Comparison of ENCODE assay signal across 8 cellular contexts in the genomic region with DNA sequence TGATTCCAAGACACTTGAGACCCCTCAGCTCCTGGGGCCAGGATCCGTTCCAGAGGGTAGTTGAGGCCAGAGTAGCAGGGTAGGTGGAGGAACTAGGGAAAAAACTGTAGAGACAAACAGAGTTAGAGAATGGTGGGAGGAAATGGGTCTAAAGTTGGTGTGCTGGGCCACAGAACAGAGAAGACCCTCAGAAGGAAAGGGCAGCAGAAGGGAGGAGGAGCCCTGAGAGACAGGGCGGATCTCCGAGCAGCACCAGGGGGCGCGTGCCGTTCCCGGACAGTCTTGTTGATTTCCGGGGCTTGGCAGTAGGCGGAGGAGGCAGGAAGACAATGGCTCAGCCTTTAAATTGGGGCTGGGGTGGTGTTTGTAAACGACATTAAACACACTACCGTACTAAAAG. TPM values are rescaled to one million over a fixed set of nuclear protein-coding genes. Genes with fewer than 3 reads are reported as not detected.
DNase-seq lines count a peak whose midpoint lies in the region; ATAC-seq and TF ChIP-seq lines count a peak whose summit lies in the region.

No MANE protein-coding gene starts in this region.

- H3K9me3 ChIP-seq in heart left ventricle = no peaks in the 10 kb centered on the region

- no peaks in the 10 kb centered on the region for H3K36me3 Mint-ChIP-seq in WTC11

- no peaks in the 10 kb centered on the region for H3K9me3 Mint-ChIP-seq in WTC11

- peak overlapping the region in 4 of 12 donors; percentile 4 to 27 (median 16) for H3K4me3 ChIP-seq in heart left ventricle

- intact Hi-C loops in heart left ventricle (cut with DNase I) = loop anchor here in 9 of 10 donors (5.0 to 10.0 kb wide), 10 partner anchors 105 to 195 kb away; a partner anchor contains a TSS

- POLR2A ChIA-PET in WTC11 (lab: Charles Lee) = interaction anchor here (0.9 kb wide), 1 partner anchor 101 kb away, joined by 3 read pairs; no protein-coding TSS in a partner anchor

- H3K4me1 Mint-ChIP-seq in WTC11 = peaks cover 32% of the 10 kb centered on the region

- DNase-seq in DMS 273 (lab: John Stamatoyannopoulos, UW; ENCODE audit: unreplicated experiment) (peak; percentile 63), DMS 273 treated with DMSO at 0.1 percent for 48 hours (lab: John Stamatoyannopoulos, UW) (no peak), WTC11 (ENCODE audit: low spot score) (peak; percentile 78), heart left ventricle (peak; percentile 40 to 77 (median 53)), kidney tubule cell (ENCODE audit: low spot score) (no peak)
- peak; percentile 7 to 18 for DNase-seq in stimulated activated CD4-positive, alpha-beta T cell treated with anti-CD3 and anti-CD28 coated beads, Interleukin-1b, Interleukin-23, amount 100 ng/mL, for 4 hours (ENCODE audit: low read depth in 2 of 2)

- H3K27ac Mint-ChIP-seq in WTC11 = peak overlapping the region; percentile 79

- TF ChIP-seq POLR2A in heart left ventricle (IDR thresholded peaks at IDR 0.05) = no peak

- no peak overlapping the region for H3K27ac ChIP-seq in heart left ventricle

- CTCF ChIA-PET in WTC11 (lab: Charles Lee) = interaction anchor here (0.6 to 6.1 kb wide), 8 partner anchors 9 to 195 kb away, joined by 3 to 41 read pairs (median 8); no protein-coding TSS in a partner anchor

- H3K4me3 Mint-ChIP-seq in WTC11 = peak overlapping the region; percentile 78

- ATAC-seq in WTC11 = peak; percentile 53
- ATAC-seq in heart left ventricle = peak in 3 of 4 donors; percentile 37 to 66 (median 42)
- ATAC-seq in HG02852 (IDR thresholded peaks at IDR 0.05; ENCODE audit: unreplicated experiment) = no peak
- no peak for ATAC-seq in HG03442 (IDR thresholded peaks at IDR 0.05; ENCODE audit: unreplicated experiment)

- no peak for TF ChIP-seq CTCF in WTC11 (IDR thresholded peaks at IDR 0.05)
- TF ChIP-seq CTCF in heart left ventricle (IDR thresholded peaks at IDR 0.05) = peak; percentile 27 to 64 (median 48)

- no peaks in the 10 kb centered on the region for H3K36me3 ChIP-seq in heart left ventricle

- H3K27me3 ChIP-seq in heart left ventricle = peaks cover 0 to 54% (median 6%) of the 10 kb centered on the region in 9 donors

- H3K4me1 ChIP-seq in heart left ventricle = peaks cover 0 to 26% (median 10%) of the 10 kb centered on the region in 12 donors

- H3K27me3 Mint-ChIP-seq in WTC11 (ENCODE audit: low read depth) = no peaks in the 10 kb centered on the region

- WGBS in heart left ventricle, 4 donors = 10 to 15% (median 13%) methylated on average over 11 of the region's 11 CpGs

TF ChIP-seq in WTC11, 78 proteins besides CTCF, POLR2A, EP300 and RAD21:
- TF ChIP-seq, protein P1, sequence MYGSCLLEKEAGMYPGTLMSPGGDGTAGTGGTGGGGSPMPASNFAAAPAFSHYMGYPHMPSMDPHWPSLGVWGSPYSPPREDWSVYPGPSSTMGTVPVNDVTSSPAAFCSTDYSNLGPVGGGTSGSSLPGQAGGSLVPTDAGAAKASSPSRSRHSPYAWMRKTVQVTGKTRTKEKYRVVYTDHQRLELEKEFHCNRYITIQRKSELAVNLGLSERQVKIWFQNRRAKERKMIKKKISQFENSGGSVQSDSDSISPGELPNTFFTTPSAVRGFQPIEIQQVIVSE (CRISPR knock-in tag; IDR thresholded peaks at IDR 0.05; ENCODE audit: borderline replicate concordance) = no peak
- TF ChIP-seq ZNF423 (CRISPR knock-in tag; IDR thresholded peaks at IDR 0.05) (peak; percentile 54; the same call in 1 of the 2 replicates), KAT7 (CRISPR knock-in tag; IDR thresholded peaks at IDR 0.05; ENCODE audit: borderline replicate concordance) (no peak)
- TF ChIP-seq, protein P2, sequence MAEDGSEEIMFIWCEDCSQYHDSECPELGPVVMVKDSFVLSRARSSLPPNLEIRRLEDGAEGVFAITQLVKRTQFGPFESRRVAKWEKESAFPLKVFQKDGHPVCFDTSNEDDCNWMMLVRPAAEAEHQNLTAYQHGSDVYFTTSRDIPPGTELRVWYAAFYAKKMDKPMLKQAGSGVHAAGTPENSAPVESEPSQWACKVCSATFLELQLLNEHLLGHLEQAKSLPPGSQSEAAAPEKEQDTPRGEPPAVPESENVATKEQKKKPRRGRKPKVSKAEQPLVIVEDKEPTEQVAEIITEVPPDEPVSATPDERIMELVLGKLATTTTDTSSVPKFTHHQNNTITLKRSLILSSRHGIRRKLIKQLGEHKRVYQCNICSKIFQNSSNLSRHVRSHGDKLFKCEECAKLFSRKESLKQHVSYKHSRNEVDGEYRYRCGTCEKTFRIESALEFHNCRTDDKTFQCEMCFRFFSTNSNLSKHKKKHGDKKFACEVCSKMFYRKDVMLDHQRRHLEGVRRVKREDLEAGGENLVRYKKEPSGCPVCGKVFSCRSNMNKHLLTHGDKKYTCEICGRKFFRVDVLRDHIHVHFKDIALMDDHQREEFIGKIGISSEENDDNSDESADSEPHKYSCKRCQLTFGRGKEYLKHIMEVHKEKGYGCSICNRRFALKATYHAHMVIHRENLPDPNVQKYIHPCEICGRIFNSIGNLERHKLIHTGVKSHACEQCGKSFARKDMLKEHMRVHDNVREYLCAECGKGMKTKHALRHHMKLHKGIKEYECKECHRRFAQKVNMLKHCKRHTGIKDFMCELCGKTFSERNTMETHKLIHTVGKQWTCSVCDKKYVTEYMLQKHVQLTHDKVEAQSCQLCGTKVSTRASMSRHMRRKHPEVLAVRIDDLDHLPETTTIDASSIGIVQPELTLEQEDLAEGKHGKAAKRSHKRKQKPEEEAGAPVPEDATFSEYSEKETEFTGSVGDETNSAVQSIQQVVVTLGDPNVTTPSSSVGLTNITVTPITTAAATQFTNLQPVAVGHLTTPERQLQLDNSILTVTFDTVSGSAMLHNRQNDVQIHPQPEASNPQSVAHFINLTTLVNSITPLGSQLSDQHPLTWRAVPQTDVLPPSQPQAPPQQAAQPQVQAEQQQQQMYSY (CRISPR knock-in tag; IDR thresholded peaks at IDR 0.05) = peak; percentile 60; the same call in 1 of the 2 replicates

RNA-seq across cellular contexts. Expression of a gene that starts 2.4 kb away (rescaled TPM):
- total RNA-seq in WTC11 (2021) (110 to 111 TPM (median 110 TPM) in 3 replicates), heart left ventricle (10 to 100 TPM in 1 of 9 donors, 1 to 10 TPM in 8; 4.7 to 11.6 (median 6.9) TPM)
- polyA plus RNA-seq in heart left ventricle = 1 to 10 TPM; 3.8 to 4.4 TPM

Comparison
In these comparisons a context has a peak if more than half of its experiments do, and no peak if none do; other contexts are left out.
1. DNase-seq: peak in DMS 273 (single experiment), WTC11 (single experiment), heart left ventricle (5 of 5) and stimulated activated CD4-positive, alpha-beta T cell treated with anti-CD3 and anti-CD28 coated beads, Interleukin-1b, Interleukin-23, amount 100 ng/mL, for 4 hours (2 of 2); none in DMS 273 treated with DMSO at 0.1 percent for 48 hours (single experiment) and kidney tubule cell (single experiment).
2. ATAC-seq: peak in WTC11 (single experiment) and heart left ventricle (3 of 4); none in HG02852 (single experiment) and HG03442 (single experiment).